Comparison of ENCODE assay signal across 25 cellular contexts in genomic region chr15:38666865-38667264, GRCh38.
DNase-seq lines count a peak whose midpoint lies in the region; ATAC-seq and FAIRE-seq lines count a peak whose summit lies in the region.
"Had no signal": no experiment of that assay in that cellular context is flagged by ENCODE, and none has a peak within 500 bp of the region (broad histone marks: within the 10 kb centered on the region; RNA-seq: fewer than 3 reads in every experiment).

No MANE protein-coding gene starts in this region.

- H3K56ac ChIP-seq in mesendoderm (ENCODE audit: low read length), result no peak overlapping the region

- no peak overlapping the region for H3K4ac ChIP-seq in mesendoderm (ENCODE audit: low read depth, low read length)

- H4K5ac ChIP-seq in mesendoderm (ENCODE audit: low read length), result no peak overlapping the region

- H3K4me3 Mint-ChIP-seq in activated CD4-positive, alpha-beta T cell treated with anti-CD3 and anti-CD28 coated beads for 36 hours, result no peak overlapping the region
- no peak overlapping the region for H3K4me3 Mint-ChIP-seq in activated CD4-positive, alpha-beta memory T cell treated with anti-CD3 and anti-CD28 coated beads for 36 hours

- no peaks in the 10 kb centered on the region for H3K27me3 Mint-ChIP-seq in activated CD4-positive, alpha-beta T cell treated with anti-CD3 and anti-CD28 coated beads for 36 hours
- no peaks in the 10 kb centered on the region for H3K27me3 Mint-ChIP-seq in activated CD4-positive, alpha-beta memory T cell treated with anti-CD3 and anti-CD28 coated beads for 36 hours

- no peak overlapping the region for H3K23ac ChIP-seq in mesendoderm (ENCODE audit: low read length)

- H2BK15ac ChIP-seq in mesendoderm (replicated peaks; ENCODE audit: low read depth), result no peak overlapping the region

- FAIRE-seq in GM18507 (lab: Jason Lieb, UNC), result peak; percentile 81
- FAIRE-seq: HepG2, keratinocyte had no signal

- H3K36me3 Mint-ChIP-seq in activated CD4-positive, alpha-beta T cell treated with anti-CD3 and anti-CD28 coated beads for 36 hours (ENCODE audit: low read depth), result no peaks in the 10 kb centered on the region
- H3K36me3 Mint-ChIP-seq in activated CD4-positive, alpha-beta memory T cell treated with anti-CD3 and anti-CD28 coated beads for 36 hours, result peaks cover 5% of the 10 kb centered on the region

- no peak for DNase-seq in activated CD4-positive, alpha-beta T cell treated with anti-CD3 and anti-CD28 coated beads for 36 hours
- DNase-seq in activated CD4-positive, alpha-beta T cell treated with anti-CD3 and anti-CD28 coated beads for 1 hour, result no peak
- DNase-seq in GM18507 (ENCODE audit: extremely low spot score, insufficient read length, low read depth) (no peak), mesendoderm (no peak), amygdala (lab: John Stamatoyannopoulos, UW) (no peak), SIG-M5 treated with dmso at 0.1 percent for 504 hours (lab: John Stamatoyannopoulos, UW; ENCODE audit: unreplicated experiment) (no peak)
- DNase-seq in activated CD4-positive, alpha-beta memory T cell treated with anti-CD3 and anti-CD28 coated beads for 36 hours, result no peak
- DNase-seq: 8988T; activated CD4-positive, CD25-positive, alpha-beta regulatory T cell treated with anti-CD3 and anti-CD28 coated beads, Interleukin-2, amount 50 U/mL, for 72 hours; amniotic stem cell; BE2C; foreskin keratinocyte; GDM1; hypothalamus; mammary epithelial cell; NCI-H1436; NCI-H82; ovary had no signal

- ATAC-seq in activated CD4-positive, alpha-beta T cell treated with anti-CD3 and anti-CD28 coated beads for 36 hours, result no peak
- no peak for ATAC-seq in HG03108 (IDR thresholded peaks at IDR 0.05; ENCODE audit: unreplicated experiment)
- ATAC-seq: foreskin keratinocyte, HCT116, HepG2, sciatic nerve had no signal

- H3K27ac Mint-ChIP-seq in activated CD4-positive, alpha-beta T cell treated with anti-CD3 and anti-CD28 coated beads for 36 hours, result peak overlapping the region; percentile 81
- peak overlapping the region; percentile 80 for H3K27ac Mint-ChIP-seq in activated CD4-positive, alpha-beta memory T cell treated with anti-CD3 and anti-CD28 coated beads for 36 hours

- H2AK5ac ChIP-seq in mesendoderm (ENCODE audit: low read length), result no peak overlapping the region

- H3K4me1 ChIP-seq in mesendoderm (ENCODE audit: control insufficient read depth, low read depth, low read length), result peaks cover 4% of the 10 kb centered on the region
- H3K4me1 ChIP-seq: BE2C, foreskin keratinocyte had no signal

- no peak overlapping the region for H3K9ac ChIP-seq in mesendoderm (ENCODE audit: low read length)

- H3K27me3 ChIP-seq in mesendoderm (ENCODE audit: insufficient read depth, low read length, poor library complexity), result peaks cover 6% of the 10 kb centered on the region
- H3K27me3 ChIP-seq: cardiac muscle cell, ovary had no signal

- H3K79me1 ChIP-seq in mesendoderm (ENCODE audit: low read length), result no peaks in the 10 kb centered on the region

- no peaks in the 10 kb centered on the region for H3K9me3 Mint-ChIP-seq in activated CD4-positive, alpha-beta T cell treated with anti-CD3 and anti-CD28 coated beads for 36 hours (ENCODE audit: low read depth)
- H3K9me3 Mint-ChIP-seq in activated CD4-positive, alpha-beta memory T cell treated with anti-CD3 and anti-CD28 coated beads for 36 hours, result no peaks in the 10 kb centered on the region

- no peaks in the 10 kb centered on the region for H3K36me3 ChIP-seq in mesendoderm (ENCODE audit: control insufficient read depth, insufficient read depth, low read length)
- H3K36me3 ChIP-seq: BE2C, cardiac muscle cell, ovary had no signal

- WGBS in mesendoderm (ENCODE audit: extremely low coverage, insufficient coverage, low lambda C conversion rate), result no CpG with 5 or more reads among the region's 2 CpGs

- no peak overlapping the region for H3K4me3 ChIP-seq in mesendoderm (ENCODE audit: low read length)
- H3K4me3 ChIP-seq: cardiac muscle cell, ovary, SK-N-MC had no signal

- no peaks in the 10 kb centered on the region for H3K79me2 ChIP-seq in mesendoderm (ENCODE audit: control insufficient read depth, insufficient read depth, low read length)

- POLR2A ChIA-PET in activated CD4-positive, alpha-beta T cell treated with anti-CD3 and anti-CD28 coated beads for 36 hours (lab: Charles Lee), result no interaction called here
- POLR2A ChIA-PET in activated CD4-positive, alpha-beta memory T cell treated with anti-CD3 and anti-CD28 coated beads for 36 hours (lab: Charles Lee), result interaction anchor here (1.5 to 2.3 kb wide), 2 partner anchors 55 to 102 kb away, joined by 3 to 7 read pairs; partner anchors contain the start of gene RASGRP1

- H3K4me1 Mint-ChIP-seq in activated CD4-positive, alpha-beta T cell treated with anti-CD3 and anti-CD28 coated beads for 36 hours, result peaks cover 90% of the 10 kb centered on the region
- peaks cover 91% of the 10 kb centered on the region for H3K4me1 Mint-ChIP-seq in activated CD4-positive, alpha-beta memory T cell treated with anti-CD3 and anti-CD28 coated beads for 36 hours (ENCODE audit: low read depth)

- no peak overlapping the region for H4K8ac ChIP-seq in mesendoderm (ENCODE audit: low read depth, low read length)

- CTCF ChIA-PET in activated CD4-positive, alpha-beta T cell treated with anti-CD3 and anti-CD28 coated beads for 36 hours (lab: Charles Lee), result interaction anchor here (1.2 to 12.4 kb wide), 4 partner anchors 12 to 227 kb away, joined by 3 to 205 read pairs (median 4); no protein-coding TSS in a partner anchor
- CTCF ChIA-PET in activated CD4-positive, alpha-beta memory T cell treated with anti-CD3 and anti-CD28 coated beads for 36 hours (lab: Charles Lee), result interaction anchor here (1.0 to 9.6 kb wide), 3 partner anchors 14 to 20 kb away, joined by 4 to 150 read pairs (median 5); no protein-coding TSS in a partner anchor

- no peak overlapping the region for H3K4me2 ChIP-seq in mesendoderm (ENCODE audit: low read length)

- H2BK120ac ChIP-seq in mesendoderm (ENCODE audit: low read depth, low read length), result no peak overlapping the region

- intact Hi-C loops in activated CD4-positive, alpha-beta T cell treated with anti-CD3 and anti-CD28 coated beads for 36 hours (cut with DNase I, micrococcal nuclease), result no loop called here
- intact Hi-C loops in activated CD4-positive, alpha-beta memory T cell treated with anti-CD3 and anti-CD28 coated beads for 36 hours (cut with micrococcal nuclease), result no loop called here

- no peak overlapping the region for H2BK5ac ChIP-seq in mesendoderm (ENCODE audit: low read length)

- H3K18ac ChIP-seq in mesendoderm (ENCODE audit: low read length), result peak overlapping the region; percentile 68

- H3K27ac ChIP-seq in mesendoderm (ENCODE audit: low read depth, low read length), result no peak overlapping the region
- H3K27ac ChIP-seq: cardiac muscle cell, foreskin keratinocyte, ovary, SK-N-MC had no signal
